22 cellular contexts compared by ENCODE assay signal in the genomic region with DNA sequence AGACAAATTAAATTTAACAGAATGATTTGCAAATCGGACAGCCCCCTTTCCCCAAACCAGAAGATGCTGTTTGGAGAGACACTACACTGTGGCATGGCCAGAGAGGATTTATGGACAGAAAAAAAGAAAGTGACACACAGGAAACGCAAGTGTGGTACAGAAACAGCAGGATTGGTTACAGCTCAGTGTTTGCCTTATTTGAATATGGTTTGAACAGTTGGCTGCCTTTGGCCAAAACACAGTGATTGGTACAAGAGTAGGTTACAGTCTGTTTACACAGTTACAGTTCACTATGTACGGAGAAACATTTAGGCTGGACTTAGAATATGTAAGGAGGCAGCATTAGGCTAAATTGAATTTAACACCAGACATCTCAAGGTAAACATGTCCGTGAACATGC.
DNase-seq lines count a peak whose midpoint lies in the region; ATAC-seq and TF ChIP-seq lines count a peak whose summit lies in the region.
"Had no signal": no experiment of that assay in that cellular context is flagged by ENCODE, and none has a peak within 500 bp of the region (broad histone marks: within the 10 kb centered on the region; RNA-seq: fewer than 3 reads in every experiment).

No MANE protein-coding gene starts in this region.

- H3K4me1 ChIP-seq in mucosa of descending colon (ENCODE audit: low read depth) = no peaks in the 10 kb centered on the region
- H3K4me1 ChIP-seq: BLaER1, Caco-2, HAP-1 had no signal

- POLR2A ChIA-PET in WTC11 (lab: Charles Lee) = no interaction called here

- H3K9me3 Mint-ChIP-seq in WTC11 = no peaks in the 10 kb centered on the region
- H3K9me3 Mint-ChIP-seq: CD4-positive, alpha-beta T cell had no signal

- H3K4me1 Mint-ChIP-seq in WTC11 = peaks cover 16% of the 10 kb centered on the region

- 0 out of 2 replicates have a peak overlapping the region, but pooled peaks have one; percentile 22 for H3K27ac Mint-ChIP-seq in WTC11
- H3K27ac Mint-ChIP-seq: CD4-positive, alpha-beta T cell had no signal

- no peak overlapping the region for H3K4me3 ChIP-seq in mucosa of descending colon
- H3K4me3 ChIP-seq: BLaER1, HAP-1 had no signal

- no peak overlapping the region for H3K4me3 Mint-ChIP-seq in WTC11
- H3K4me3 Mint-ChIP-seq: CD4-positive, alpha-beta T cell had no signal

- H3K27me3 Mint-ChIP-seq in WTC11 (ENCODE audit: low read depth) = no peaks in the 10 kb centered on the region
- H3K27me3 Mint-ChIP-seq: CD4-positive, alpha-beta T cell had no signal

- no peaks in the 10 kb centered on the region for H3K36me3 ChIP-seq in mucosa of descending colon (ENCODE audit: low read depth)
- H3K36me3 ChIP-seq: BLaER1, HAP-1 had no signal

- H3K9me3 ChIP-seq in mucosa of descending colon = no peaks in the 10 kb centered on the region
- H3K9me3 ChIP-seq: BLaER1, Caco-2, HAP-1 had no signal

- TF ChIP-seq CTCF in WTC11 (IDR thresholded peaks at IDR 0.05) = no peak
- TF ChIP-seq CTCF in mucosa of descending colon (IDR thresholded peaks at IDR 0.05) = no peak

- DNase-seq in NCI-H2081 (lab: John Stamatoyannopoulos, UW) (peak; percentile 35 to 54), NCI-H2081 treated with DMSO at 0.1 percent for 48 hours (lab: John Stamatoyannopoulos, UW) (no peak), NCI-H526 (lab: John Stamatoyannopoulos, UW) (peak; percentile 76 to 81), WTC11 (ENCODE audit: low spot score) (no peak), renal cortical epithelial cell (ENCODE audit: low read depth) (peak; percentile 45), mucosa of descending colon (no peak), NCI-H1694 (lab: John Stamatoyannopoulos, UW) (no peak), NCI-H345 (lab: John Stamatoyannopoulos, UW) (no peak)
- DNase-seq: ACHN; Caco-2; CD4-positive, alpha-beta T cell; DMS 273 treated with DMSO at 0.1 percent for 48 hours; DND-41; Kasumi-1; NCI-H1048; NCI-H1417 treated with DMSO at 0.1 percent for 48 hours; NCI-H187 treated with DMSO at 0.1 percent for 48 hours; NCI-H226; NCI-H524; Right ventricle myocardium superior had no signal

- CTCF ChIA-PET in WTC11 (lab: Charles Lee) = no interaction called here

- intact Hi-C loops in mucosa of descending colon (cut with DNase I, micrococcal nuclease) = no loop called here

- H3K36me3 Mint-ChIP-seq in WTC11 = no peaks in the 10 kb centered on the region

- ATAC-seq in WTC11 = no peak
- ATAC-seq in mucosa of descending colon = no peak

TF ChIP-seq in WTC11, 78 proteins besides CTCF, POLR2A, EP300 and RAD21:
- TF ChIP-seq MLX (CRISPR knock-in tag; IDR thresholded peaks at IDR 0.05) = no peak
- TF ChIP-seq SP1 (CRISPR knock-in tag; conservative IDR thresholded peaks at IDR 0.05) = no peak
- no peak for TF ChIP-seq NR3C1 (CRISPR knock-in tag; conservative IDR thresholded peaks at IDR 0.05; ENCODE audit: low read depth)
- no peak for TF ChIP-seq PRRX2 (CRISPR knock-in tag; IDR thresholded peaks at IDR 0.05)
- TF ChIP-seq, protein P1, sequence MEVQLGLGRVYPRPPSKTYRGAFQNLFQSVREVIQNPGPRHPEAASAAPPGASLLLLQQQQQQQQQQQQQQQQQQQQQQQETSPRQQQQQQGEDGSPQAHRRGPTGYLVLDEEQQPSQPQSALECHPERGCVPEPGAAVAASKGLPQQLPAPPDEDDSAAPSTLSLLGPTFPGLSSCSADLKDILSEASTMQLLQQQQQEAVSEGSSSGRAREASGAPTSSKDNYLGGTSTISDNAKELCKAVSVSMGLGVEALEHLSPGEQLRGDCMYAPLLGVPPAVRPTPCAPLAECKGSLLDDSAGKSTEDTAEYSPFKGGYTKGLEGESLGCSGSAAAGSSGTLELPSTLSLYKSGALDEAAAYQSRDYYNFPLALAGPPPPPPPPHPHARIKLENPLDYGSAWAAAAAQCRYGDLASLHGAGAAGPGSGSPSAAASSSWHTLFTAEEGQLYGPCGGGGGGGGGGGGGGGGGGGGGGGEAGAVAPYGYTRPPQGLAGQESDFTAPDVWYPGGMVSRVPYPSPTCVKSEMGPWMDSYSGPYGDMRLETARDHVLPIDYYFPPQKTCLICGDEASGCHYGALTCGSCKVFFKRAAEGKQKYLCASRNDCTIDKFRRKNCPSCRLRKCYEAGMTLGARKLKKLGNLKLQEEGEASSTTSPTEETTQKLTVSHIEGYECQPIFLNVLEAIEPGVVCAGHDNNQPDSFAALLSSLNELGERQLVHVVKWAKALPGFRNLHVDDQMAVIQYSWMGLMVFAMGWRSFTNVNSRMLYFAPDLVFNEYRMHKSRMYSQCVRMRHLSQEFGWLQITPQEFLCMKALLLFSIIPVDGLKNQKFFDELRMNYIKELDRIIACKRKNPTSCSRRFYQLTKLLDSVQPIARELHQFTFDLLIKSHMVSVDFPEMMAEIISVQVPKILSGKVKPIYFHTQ (CRISPR knock-in tag; IDR thresholded peaks at IDR 0.05) = no peak
- no peak for TF ChIP-seq MYBL2 (CRISPR knock-in tag; IDR thresholded peaks at IDR 0.05)
- TF ChIP-seq, protein P2, sequence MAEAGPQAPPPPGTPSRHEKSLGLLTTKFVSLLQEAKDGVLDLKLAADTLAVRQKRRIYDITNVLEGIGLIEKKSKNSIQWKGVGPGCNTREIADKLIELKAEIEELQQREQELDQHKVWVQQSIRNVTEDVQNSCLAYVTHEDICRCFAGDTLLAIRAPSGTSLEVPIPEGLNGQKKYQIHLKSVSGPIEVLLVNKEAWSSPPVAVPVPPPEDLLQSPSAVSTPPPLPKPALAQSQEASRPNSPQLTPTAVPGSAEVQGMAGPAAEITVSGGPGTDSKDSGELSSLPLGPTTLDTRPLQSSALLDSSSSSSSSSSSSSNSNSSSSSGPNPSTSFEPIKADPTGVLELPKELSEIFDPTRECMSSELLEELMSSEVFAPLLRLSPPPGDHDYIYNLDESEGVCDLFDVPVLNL (CRISPR knock-in tag; IDR thresholded peaks at IDR 0.05; ENCODE audit: borderline replicate concordance, low read depth) = no peak
- no peak for TF ChIP-seq ZBTB43 (CRISPR knock-in tag; IDR thresholded peaks at IDR 0.05)

Comparison
In these comparisons a context has a peak if more than half of its experiments do, and no peak if none do; other contexts are left out.
1. DNase-seq: peak in NCI-H2081 (2 of 2), NCI-H526 (2 of 2) and renal cortical epithelial cell (single experiment); none in NCI-H2081 treated with DMSO at 0.1 percent for 48 hours (single experiment), WTC11 (single experiment), mucosa of descending colon (0 of 3), NCI-H1694 (single experiment) and NCI-H345 (single experiment).